13 cellular contexts compared by ENCODE assay signal in genomic region chr2:128773641-128774319, GRCh38.
DNase-seq lines count a peak whose midpoint lies in the region; ATAC-seq and TF ChIP-seq lines count a peak whose summit lies in the region.
"Had no signal": no experiment of that assay in that cellular context is flagged by ENCODE, and none has a peak within 500 bp of the region (broad histone marks: within the 10 kb centered on the region; RNA-seq: fewer than 3 reads in every experiment).

No MANE protein-coding gene starts in this region.

- H3K4me1 Mint-ChIP-seq in CD14-positive monocyte (no peaks in the 10 kb centered on the region), type B pancreatic cell (ENCODE audit: unreplicated experiment) (peaks cover 23% of the 10 kb centered on the region)
- H3K4me1 Mint-ChIP-seq: CD8-positive, alpha-beta memory T cell had no signal

- no peaks in the 10 kb centered on the region for H3K36me3 Mint-ChIP-seq in CD14-positive monocyte
- no peaks in the 10 kb centered on the region for H3K36me3 Mint-ChIP-seq in type B pancreatic cell
- H3K36me3 Mint-ChIP-seq: CD8-positive, alpha-beta memory T cell had no signal

- no peak overlapping the region for H3K4me3 Mint-ChIP-seq in CD14-positive monocyte
- no peak overlapping the region for H3K4me3 Mint-ChIP-seq in type B pancreatic cell
- H3K4me3 Mint-ChIP-seq: CD8-positive, alpha-beta memory T cell had no signal

- no peak for ATAC-seq in HG02610 (IDR thresholded peaks at IDR 0.05; ENCODE audit: unreplicated experiment)
- no peak for ATAC-seq in GM19328 (IDR thresholded peaks at IDR 0.05; ENCODE audit: unreplicated experiment)

- H3K27ac Mint-ChIP-seq in CD14-positive monocyte (no peak overlapping the region), type B pancreatic cell (no peak overlapping the region)
- H3K27ac Mint-ChIP-seq: CD8-positive, alpha-beta memory T cell had no signal

- H3K27me3 Mint-ChIP-seq in CD14-positive monocyte (ENCODE audit: low read depth in 3 of 3) (peaks cover 0 to 4% (median 2%) of the 10 kb centered on the region in 3 donors), type B pancreatic cell (peaks cover 14% of the 10 kb centered on the region)

- H3K9me3 Mint-ChIP-seq in CD14-positive monocyte (peaks cover 0 to 3% (median 0%) of the 10 kb centered on the region in 7 donors), type B pancreatic cell (no peaks in the 10 kb centered on the region)
- H3K9me3 Mint-ChIP-seq: CD8-positive, alpha-beta memory T cell had no signal

- TF ChIP-seq CTCF in CD14-positive monocyte (IDR thresholded peaks at IDR 0.05) (no peak), type B pancreatic cell (conservative IDR thresholded peaks at IDR 0.05) (no peak)

- intact Hi-C loops in CD14-positive monocyte (cut with micrococcal nuclease) = no loop called here

- peak; percentile 20 for DNase-seq in CD14-positive monocyte (ENCODE audit: low spot score)
- peak; percentile 9 for DNase-seq in RPMI8226
- peak; percentile 7 for DNase-seq in mucosa of gallbladder (ENCODE audit: low spot score)
- peak; percentile 45 for DNase-seq in type B pancreatic cell (ENCODE audit: extremely low spot score, unreplicated experiment)
- no peak for DNase-seq in GF-D8 (lab: John Stamatoyannopoulos, UW)
- DNase-seq: CD8-positive, alpha-beta memory T cell; DMS53; IMR-90; Kasumi-1; NCI-H1105; NCI-H2081 had no signal
